1 cellular context compared by ENCODE assay signal in the genomic region with DNA sequence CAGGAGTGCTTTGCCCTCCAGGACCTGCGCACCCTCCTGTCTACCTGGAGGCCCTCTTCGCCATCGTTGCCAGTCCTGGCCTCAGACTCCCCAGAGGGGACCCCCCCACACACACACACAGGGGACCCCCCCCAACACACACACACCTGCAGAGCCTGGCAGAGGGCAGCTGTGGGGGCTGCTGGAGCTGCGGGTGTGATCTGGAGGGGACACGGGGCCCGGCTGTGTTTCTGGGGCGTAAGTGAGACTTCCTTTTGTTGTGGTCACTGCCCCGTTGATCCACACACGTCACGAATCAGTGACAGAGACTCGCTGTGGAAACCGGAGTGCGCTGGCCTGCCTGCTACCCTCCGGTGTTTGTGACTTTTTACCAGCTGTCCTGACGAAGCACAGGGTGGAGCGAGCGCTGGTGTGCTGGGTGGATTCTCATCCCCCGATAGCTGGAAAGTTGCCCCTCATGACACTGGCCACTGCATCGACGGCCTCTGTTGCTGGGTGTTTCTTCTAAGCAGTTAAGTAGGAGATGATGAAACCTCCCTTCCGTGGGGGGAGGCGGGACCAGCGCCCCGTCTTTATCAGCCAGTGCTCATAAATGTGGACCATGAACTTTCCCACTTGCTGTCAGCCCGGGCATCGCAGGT.
TF ChIP-seq lines count a peak whose summit lies in the region.

No MANE protein-coding gene starts in this region.

TF ChIP-seq in GM23338, 12 proteins besides CTCF, POLR2A, EP300 and RAD21 (continued from another document):
- TF ChIP-seq, protein P1, sequence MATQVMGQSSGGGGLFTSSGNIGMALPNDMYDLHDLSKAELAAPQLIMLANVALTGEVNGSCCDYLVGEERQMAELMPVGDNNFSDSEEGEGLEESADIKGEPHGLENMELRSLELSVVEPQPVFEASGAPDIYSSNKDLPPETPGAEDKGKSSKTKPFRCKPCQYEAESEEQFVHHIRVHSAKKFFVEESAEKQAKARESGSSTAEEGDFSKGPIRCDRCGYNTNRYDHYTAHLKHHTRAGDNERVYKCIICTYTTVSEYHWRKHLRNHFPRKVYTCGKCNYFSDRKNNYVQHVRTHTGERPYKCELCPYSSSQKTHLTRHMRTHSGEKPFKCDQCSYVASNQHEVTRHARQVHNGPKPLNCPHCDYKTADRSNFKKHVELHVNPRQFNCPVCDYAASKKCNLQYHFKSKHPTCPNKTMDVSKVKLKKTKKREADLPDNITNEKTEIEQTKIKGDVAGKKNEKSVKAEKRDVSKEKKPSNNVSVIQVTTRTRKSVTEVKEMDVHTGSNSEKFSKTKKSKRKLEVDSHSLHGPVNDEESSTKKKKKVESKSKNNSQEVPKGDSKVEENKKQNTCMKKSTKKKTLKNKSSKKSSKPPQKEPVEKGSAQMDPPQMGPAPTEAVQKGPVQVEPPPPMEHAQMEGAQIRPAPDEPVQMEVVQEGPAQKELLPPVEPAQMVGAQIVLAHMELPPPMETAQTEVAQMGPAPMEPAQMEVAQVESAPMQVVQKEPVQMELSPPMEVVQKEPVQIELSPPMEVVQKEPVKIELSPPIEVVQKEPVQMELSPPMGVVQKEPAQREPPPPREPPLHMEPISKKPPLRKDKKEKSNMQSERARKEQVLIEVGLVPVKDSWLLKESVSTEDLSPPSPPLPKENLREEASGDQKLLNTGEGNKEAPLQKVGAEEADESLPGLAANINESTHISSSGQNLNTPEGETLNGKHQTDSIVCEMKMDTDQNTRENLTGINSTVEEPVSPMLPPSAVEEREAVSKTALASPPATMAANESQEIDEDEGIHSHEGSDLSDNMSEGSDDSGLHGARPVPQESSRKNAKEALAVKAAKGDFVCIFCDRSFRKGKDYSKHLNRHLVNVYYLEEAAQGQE (IDR thresholded peaks at IDR 0.05; ENCODE audit: unreplicated experiment): no peak
